8 cellular contexts compared by ENCODE assay signal in genomic region chr9:83980395-83981125, GRCh38. TPM values are rescaled to one million over a fixed set of nuclear protein-coding genes. Genes with fewer than 3 reads are reported as not detected.
A peak's percentile ranks its signal among the peaks of the same experiment; 100 is the strongest.
DNase-seq lines count a peak whose midpoint lies in the region; ATAC-seq, FAIRE-seq and TF ChIP-seq lines count a peak whose summit lies in the region.

RMI1 (plus strand) TSS chr9:83980805; CDS start chr9:84000987, 20,182 bp downstream.

- H3K9me3 ChIP-seq in left ventricle myocardium inferior (replicated peaks) = no peaks in the 10 kb centered on the region
- no peaks in the 10 kb centered on the region for H3K9me3 ChIP-seq in prostate gland

- WGBS in prostate gland = under 1% methylated on average over 59 of the region's 69 CpGs

- FAIRE-seq in urothelium cell line (lab: Jason Lieb, UNC) = no peak

- in situ Hi-C loops in GM13976 (cut with MboI; ENCODE audit: low sequenced_read_pairs, unreplicated experiment) = no loop called here

- H3K4me3 ChIP-seq in left ventricle myocardium inferior (peak within 1 kb of the TSS; percentile 97), prostate gland (peak within 1 kb of the TSS; percentile 95 to 96)

- intact Hi-C loops in T-helper 1 cell treated with Interleukin-12 subunit alpha and Interleukin-12 subunit beta and Interleukin-4 antibody, amounts not matched to agents 30 ng/mL and 1 ng/mL, for 36 hours (cut with micrococcal nuclease) = loop anchor here (1.0 to 5.0 kb wide), 15 partner anchors 22 to 1960 kb away; partner anchors contain the start of genes GKAP1 and KIF27
- intact Hi-C loops in left ventricle myocardium inferior (cut with micrococcal nuclease) = no loop called here
- intact Hi-C loops in prostate gland (cut with DNase I) = no loop called here

- H3K36me3 ChIP-seq in left ventricle myocardium inferior = peaks cover 23% of the 10 kb centered on the region
- H3K36me3 ChIP-seq in prostate gland = peaks cover 0 to under 1% of the 10 kb centered on the region in 2 donors

- DNase-seq in GM13976 (ENCODE audit: low spot score) = peak; percentile 95
- DNase-seq in NCI-H146 treated with DMSO at 0.1 percent for 48 hours (lab: John Stamatoyannopoulos, UW; ENCODE audit: unreplicated experiment) = peak; percentile 83
- DNase-seq in amniotic stem cell (lab: John Stamatoyannopoulos, UW) = peak; percentile 97
- peak; percentile 100 for DNase-seq in left ventricle myocardium inferior
- DNase-seq in prostate gland (ENCODE audit: low spot score) = peak; percentile 99
- peak; percentile 94 for DNase-seq in urothelium cell line (ENCODE audit: low spot score)

- TF ChIP-seq CTCF in GM13976 (IDR thresholded peaks at IDR 0.05; ENCODE audit: borderline replicate concordance, control extremely low read depth, extremely low read depth, insufficient read depth, missing control alignments) (peak; percentile 10), left ventricle myocardium inferior (IDR thresholded peaks at IDR 0.05; ENCODE audit: borderline replicate concordance) (no peak), prostate gland (IDR thresholded peaks at IDR 0.05) (peak in 3 of 4 experiments; percentile 38 to 47 (median 47))

- ATAC-seq in HG02870 (IDR thresholded peaks at IDR 0.05; ENCODE audit: unreplicated experiment) = peak; percentile 64

- H3K27ac ChIP-seq in left ventricle myocardium inferior (replicated peaks) (peak within 1 kb of the TSS; percentile 98), prostate gland (peak within 1 kb of the TSS; percentile 99)

- TF ChIP-seq POLR2A in prostate gland (IDR thresholded peaks at IDR 0.05) = peak; percentile 93

- H3K27me3 ChIP-seq in left ventricle myocardium inferior (ENCODE audit: low read depth) (no peaks in the 10 kb centered on the region), prostate gland (replicated peaks; ENCODE audit: insufficient read depth) (no peaks in the 10 kb centered on the region)

- peaks cover 71% of the 10 kb centered on the region for H3K4me1 ChIP-seq in left ventricle myocardium inferior
- no peaks in the 10 kb centered on the region for H3K4me1 ChIP-seq in prostate gland (replicated peaks)

RNA-seq across cellular contexts. Expression of gene RMI1, which starts in this region (rescaled TPM):
- total RNA-seq in T-helper 1 cell treated with Interleukin-12 subunit alpha and Interleukin-12 subunit beta and Interleukin-4 antibody, amounts not matched to agents 30 ng/mL and 1 ng/mL, for 36 hours = 23.4 and 25.4 TPM in 2 replicates
- total RNA-seq in left ventricle myocardium inferior (5.2 TPM), prostate gland (10 to 100 TPM in 1 of 2 donors, 1 to 10 TPM in 1; 8.7 to 18.1 TPM)

Comparison
In these comparisons a context has a peak if more than half of its experiments do, and no peak if none do; other contexts are left out.
1. Peak in every context shown above with its lines: DNase-seq, ATAC-seq, H3K4me3 ChIP-seq and H3K27ac ChIP-seq.